Comparison of ENCODE assay signal across 1 cellular context in the genomic region with DNA sequence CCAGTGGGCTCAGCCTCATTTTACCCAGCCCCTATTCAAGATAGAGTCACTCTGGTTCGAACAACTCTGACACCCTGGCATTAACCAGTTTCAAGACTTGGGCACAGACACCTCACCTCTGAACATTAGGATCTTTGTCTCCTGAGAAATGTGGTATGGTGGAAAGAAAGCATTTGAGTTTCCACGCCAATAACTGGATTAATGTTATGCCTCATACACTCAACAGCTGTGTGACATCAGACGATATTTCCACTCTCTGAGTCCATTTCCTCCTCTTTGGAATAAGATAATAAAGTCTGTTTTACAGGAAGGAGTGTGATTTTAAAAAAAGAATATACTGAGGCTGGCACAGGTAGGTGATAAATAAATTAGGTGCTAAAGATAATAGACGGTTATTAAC.
TF ChIP-seq lines count a peak whose summit lies in the region.

No MANE protein-coding gene starts in this region.

TF ChIP-seq in GM12878, 131 proteins besides CTCF, POLR2A, EP300 and RAD21 (continued from another document):
- TF ChIP-seq TAF1 (IDR thresholded peaks at IDR 0.05; ENCODE audit: borderline replicate concordance, low read depth, low read length), result no peak
- TF ChIP-seq, protein P1, sequence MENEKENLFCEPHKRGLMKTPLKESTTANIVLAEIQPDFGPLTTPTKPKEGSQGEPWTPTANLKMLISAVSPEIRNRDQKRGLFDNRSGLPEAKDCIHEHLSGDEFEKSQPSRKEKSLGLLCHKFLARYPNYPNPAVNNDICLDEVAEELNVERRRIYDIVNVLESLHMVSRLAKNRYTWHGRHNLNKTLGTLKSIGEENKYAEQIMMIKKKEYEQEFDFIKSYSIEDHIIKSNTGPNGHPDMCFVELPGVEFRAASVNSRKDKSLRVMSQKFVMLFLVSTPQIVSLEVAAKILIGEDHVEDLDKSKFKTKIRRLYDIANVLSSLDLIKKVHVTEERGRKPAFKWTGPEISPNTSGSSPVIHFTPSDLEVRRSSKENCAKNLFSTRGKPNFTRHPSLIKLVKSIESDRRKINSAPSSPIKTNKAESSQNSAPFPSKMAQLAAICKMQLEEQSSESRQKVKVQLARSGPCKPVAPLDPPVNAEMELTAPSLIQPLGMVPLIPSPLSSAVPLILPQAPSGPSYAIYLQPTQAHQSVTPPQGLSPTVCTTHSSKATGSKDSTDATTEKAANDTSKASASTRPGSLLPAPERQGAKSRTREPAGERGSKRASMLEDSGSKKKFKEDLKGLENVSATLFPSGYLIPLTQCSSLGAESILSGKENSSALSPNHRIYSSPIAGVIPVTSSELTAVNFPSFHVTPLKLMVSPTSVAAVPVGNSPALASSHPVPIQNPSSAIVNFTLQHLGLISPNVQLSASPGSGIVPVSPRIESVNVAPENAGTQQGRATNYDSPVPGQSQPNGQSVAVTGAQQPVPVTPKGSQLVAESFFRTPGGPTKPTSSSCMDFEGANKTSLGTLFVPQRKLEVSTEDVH (IDR thresholded peaks at IDR 0.05; ENCODE audit: low read depth, partially characterized antibody), result no peak
- TF ChIP-seq CBX3 (IDR thresholded peaks at IDR 0.05; ENCODE audit: borderline replicate concordance, low read depth), result no peak
- TF ChIP-seq NR2C1 (IDR thresholded peaks at IDR 0.05), result no peak
- no peak for TF ChIP-seq TCF3 (IDR thresholded peaks at IDR 0.05; ENCODE audit: borderline replicate concordance, insufficient read depth, low read depth, low read length)
- TF ChIP-seq, protein P2, sequence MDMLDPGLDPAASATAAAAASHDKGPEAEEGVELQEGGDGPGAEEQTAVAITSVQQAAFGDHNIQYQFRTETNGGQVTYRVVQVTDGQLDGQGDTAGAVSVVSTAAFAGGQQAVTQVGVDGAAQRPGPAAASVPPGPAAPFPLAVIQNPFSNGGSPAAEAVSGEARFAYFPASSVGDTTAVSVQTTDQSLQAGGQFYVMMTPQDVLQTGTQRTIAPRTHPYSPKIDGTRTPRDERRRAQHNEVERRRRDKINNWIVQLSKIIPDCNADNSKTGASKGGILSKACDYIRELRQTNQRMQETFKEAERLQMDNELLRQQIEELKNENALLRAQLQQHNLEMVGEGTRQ (IDR thresholded peaks at IDR 0.05; ENCODE audit: borderline replicate concordance, low read depth, low read length), result no peak
- TF ChIP-seq CHD4 (IDR thresholded peaks at IDR 0.05), result no peak
- no peak for TF ChIP-seq SMARCA5 (IDR thresholded peaks at IDR 0.05)
- TF ChIP-seq, protein P3, sequence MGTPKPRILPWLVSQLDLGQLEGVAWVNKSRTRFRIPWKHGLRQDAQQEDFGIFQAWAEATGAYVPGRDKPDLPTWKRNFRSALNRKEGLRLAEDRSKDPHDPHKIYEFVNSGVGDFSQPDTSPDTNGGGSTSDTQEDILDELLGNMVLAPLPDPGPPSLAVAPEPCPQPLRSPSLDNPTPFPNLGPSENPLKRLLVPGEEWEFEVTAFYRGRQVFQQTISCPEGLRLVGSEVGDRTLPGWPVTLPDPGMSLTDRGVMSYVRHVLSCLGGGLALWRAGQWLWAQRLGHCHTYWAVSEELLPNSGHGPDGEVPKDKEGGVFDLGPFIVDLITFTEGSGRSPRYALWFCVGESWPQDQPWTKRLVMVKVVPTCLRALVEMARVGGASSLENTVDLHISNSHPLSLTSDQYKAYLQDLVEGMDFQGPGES (IDR thresholded peaks at IDR 0.05), result no peak
